Comparison of ENCODE assay signal across 8 cellular contexts in the genomic region with DNA sequence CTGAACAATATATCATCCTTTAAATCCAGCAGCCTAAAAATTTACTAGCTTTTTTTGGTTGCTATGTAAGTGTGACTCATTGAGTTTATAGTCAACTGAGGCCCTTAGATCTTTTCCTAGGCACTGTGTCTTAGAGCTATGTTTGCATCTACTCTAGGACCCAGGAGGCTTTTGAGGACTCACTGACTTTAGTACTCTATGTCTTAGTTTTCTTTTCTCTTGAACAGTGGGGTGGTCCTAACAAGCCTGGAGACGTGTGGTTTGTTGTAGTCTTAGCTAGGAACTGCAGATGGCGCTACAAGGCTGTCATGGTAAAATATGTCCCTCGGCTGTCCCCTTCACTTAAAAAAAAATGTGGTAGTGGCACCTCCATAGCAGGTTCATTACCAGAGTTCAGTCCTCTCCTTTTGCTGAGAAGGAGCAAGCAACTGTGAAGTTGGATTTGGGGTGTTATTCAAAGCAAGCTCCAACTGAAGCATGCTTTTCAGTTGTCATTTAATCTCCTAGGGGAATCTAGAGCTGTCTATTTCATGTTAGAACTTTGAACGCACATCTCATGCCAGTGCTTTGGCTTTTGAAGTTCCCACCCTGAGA. TPM values are rescaled to one million over a fixed set of nuclear protein-coding genes. Genes with fewer than 3 reads are reported as not detected.
DNase-seq lines count a peak whose midpoint lies in the region; ATAC-seq and TF ChIP-seq lines count a peak whose summit lies in the region.

No MANE protein-coding gene starts in this region.

- DNase-seq in NCI-H1436 (lab: John Stamatoyannopoulos, UW) (peak; percentile 64), NCI-H1436 treated with DMSO at 0.1 percent for 48 hours (lab: John Stamatoyannopoulos, UW) (no peak), HT-29 (ENCODE audit: low spot score) (peak; percentile 89), NCI-H748 treated with DMSO at 0.1 percent for 48 hours (lab: John Stamatoyannopoulos, UW) (peak; percentile 82), fibroblast of mammary gland (ENCODE audit: low read depth) (peak; percentile 76), neural crest cell (ENCODE audit: low read depth, low spot score) (peak; percentile 57)
- peak; percentile 80 for DNase-seq in activated CD8-positive, alpha-beta T cell treated with anti-CD3 and anti-CD28 coated beads for 36 hours

- H3K27ac Mint-ChIP-seq in activated CD8-positive, alpha-beta T cell treated with anti-CD3 and anti-CD28 coated beads for 36 hours = no peak overlapping the region
- no peak overlapping the region for H3K27ac Mint-ChIP-seq in neural crest cell (ENCODE audit: unreplicated experiment)

- POLR2A ChIA-PET in activated CD8-positive, alpha-beta T cell treated with anti-CD3 and anti-CD28 coated beads for 36 hours (lab: Charles Lee) = interaction anchor here (1.2 to 1.3 kb wide), 2 partner anchors 8 to 215 kb away, joined by 3 to 4 read pairs; a partner anchor contains a TSS

- no peak overlapping the region for H3K4me3 ChIP-seq in fibroblast of mammary gland (ENCODE audit: control insufficient read depth, low read depth, low read length)

- peaks cover 2% of the 10 kb centered on the region for H3K4me1 Mint-ChIP-seq in activated CD8-positive, alpha-beta T cell treated with anti-CD3 and anti-CD28 coated beads for 36 hours (ENCODE audit: low read depth)
- no peaks in the 10 kb centered on the region for H3K4me1 Mint-ChIP-seq in neural crest cell

- TF ChIP-seq CTCF in activated CD8-positive, alpha-beta T cell treated with anti-CD3 and anti-CD28 coated beads for 36 hours (IDR thresholded peaks at IDR 0.05) = peak; percentile 90
- TF ChIP-seq CTCF in fibroblast of mammary gland (conservative IDR thresholded peaks at IDR 0.05; ENCODE audit: control insufficient read depth, insufficient read depth, low read depth, low read length) (peak; percentile 91), neural crest cell (conservative IDR thresholded peaks at IDR 0.05) (peak; percentile 91)

- no peaks in the 10 kb centered on the region for H3K9me3 Mint-ChIP-seq in activated CD8-positive, alpha-beta T cell treated with anti-CD3 and anti-CD28 coated beads for 36 hours
- H3K9me3 Mint-ChIP-seq in neural crest cell = no peaks in the 10 kb centered on the region

- H3K36me3 Mint-ChIP-seq in activated CD8-positive, alpha-beta T cell treated with anti-CD3 and anti-CD28 coated beads for 36 hours (ENCODE audit: low read depth) = no peaks in the 10 kb centered on the region
- H3K36me3 Mint-ChIP-seq in neural crest cell (ENCODE audit: low read depth) = no peaks in the 10 kb centered on the region

- no peak overlapping the region for H3K4me3 Mint-ChIP-seq in activated CD8-positive, alpha-beta T cell treated with anti-CD3 and anti-CD28 coated beads for 36 hours
- peak overlapping the region; percentile 22 for H3K4me3 Mint-ChIP-seq in neural crest cell

- CTCF ChIA-PET in activated CD8-positive, alpha-beta T cell treated with anti-CD3 and anti-CD28 coated beads for 36 hours (lab: Charles Lee) = interaction anchor here (0.6 to 8.9 kb wide), 88 partner anchors 9 to 419 kb away, joined by 3 to 366 read pairs (median 5); a partner anchor contains a TSS

- ATAC-seq in activated CD8-positive, alpha-beta T cell treated with anti-CD3 and anti-CD28 coated beads for 36 hours = peak; percentile 98
- ATAC-seq in HG02938 (IDR thresholded peaks at IDR 0.05; ENCODE audit: unreplicated experiment) = no peak

- peaks cover 12% of the 10 kb centered on the region for H3K27me3 Mint-ChIP-seq in activated CD8-positive, alpha-beta T cell treated with anti-CD3 and anti-CD28 coated beads for 36 hours
- peaks cover 31% of the 10 kb centered on the region for H3K27me3 Mint-ChIP-seq in neural crest cell (ENCODE audit: low read depth)

- intact Hi-C loops in activated CD8-positive, alpha-beta T cell treated with anti-CD3 and anti-CD28 coated beads for 36 hours (cut with micrococcal nuclease) = loop anchor here (1.0 kb wide), 1 partner anchor 156 kb away; no protein-coding TSS in a partner anchor

RNA-seq across cellular contexts. Expression of a gene that starts 8.6 kb away (rescaled TPM):
- 11.5 and 16.3 TPM in 2 replicates for total RNA-seq in HT-29 (2014; rRNA removed; shearing (Covaris generic))
- 10 to 100 TPM in 1 of 2 experiments, 1 to 10 TPM in 1; 9.2 to 10.8 TPM for total RNA-seq in activated CD8-positive, alpha-beta T cell treated with anti-CD3 and anti-CD28 coated beads for 36 hours
- 45.2 and 45.7 TPM in 2 replicates for total RNA-seq in neural crest cell

RNA-seq across cellular contexts. Expression of a gene that starts 12.0 kb away (rescaled TPM):
- total RNA-seq in HT-29 (2014; rRNA removed; shearing (Covaris generic)) = 8.2 and 9.2 TPM in 2 replicates
- total RNA-seq in activated CD8-positive, alpha-beta T cell treated with anti-CD3 and anti-CD28 coated beads for 36 hours = under 1 TPM in 1 of 2 experiments, not detected in 1; 0.14 TPM
- 0.32 and 0.35 TPM in 2 replicates for total RNA-seq in neural crest cell

RNA-seq across cellular contexts. Expression of a gene that starts 21.7 kb away (rescaled TPM):
- not detected in 2 replicates for total RNA-seq in HT-29 (2014; rRNA removed; shearing (Covaris generic))
- not detected for total RNA-seq in activated CD8-positive, alpha-beta T cell treated with anti-CD3 and anti-CD28 coated beads for 36 hours
- 0.63 and 0.80 TPM in 2 replicates for total RNA-seq in neural crest cell

RNA-seq across cellular contexts. Expression of a gene that starts 35.6 kb away (rescaled TPM):
- 65.3 and 71.4 TPM in 2 replicates for total RNA-seq in HT-29 (2014; rRNA removed; shearing (Covaris generic))
- 10 to 100 TPM; 46.6 to 52.6 TPM for total RNA-seq in activated CD8-positive, alpha-beta T cell treated with anti-CD3 and anti-CD28 coated beads for 36 hours
- total RNA-seq in neural crest cell = 88.0 and 91.2 TPM in 2 replicates
